ENCODE assay signal across 1 cellular context in genomic region chr4:781493-782216, GRCh38.
TF ChIP-seq lines count a peak whose summit lies in the region.

No MANE protein-coding gene starts in this region.

TF ChIP-seq in K562, 482 proteins besides CTCF, POLR2A, EP300 and RAD21 (continued from another document and continues in another):
- TF ChIP-seq ZNF518B (CRISPR knock-in tag; IDR thresholded peaks at IDR 0.05) (no peak), DACH1 (IDR thresholded peaks at IDR 0.05; ENCODE audit: partially characterized antibody) (no peak), MAFG (tag; conservative IDR thresholded peaks at IDR 0.05) (no peak), ATF6 (CRISPR knock-in tag; IDR thresholded peaks at IDR 0.05) (peak; percentile 61; the same call in 1 of the 2 replicates), CHCHD3 (CRISPR knock-in tag; IDR thresholded peaks at IDR 0.05) (no peak), HMGXB4 (CRISPR knock-in tag; IDR thresholded peaks at IDR 0.05) (no peak), NONO (IDR thresholded peaks at IDR 0.05; ENCODE audit: low read depth in 2 of 2, low read length in 1 of 2) (no peak), PRDM10 (IDR thresholded peaks at IDR 0.05; ENCODE audit: partially characterized antibody) (peak; percentile 77), ZNF764 (CRISPR knock-in tag; IDR thresholded peaks at IDR 0.05; ENCODE audit: low read depth) (no peak), USF2 (CRISPR knock-in tag; IDR thresholded peaks at IDR 0.05) (peak; percentile 100), CBFA2T3 (IDR thresholded peaks at IDR 0.05) (no peak), ELK1 (CRISPR knock-in tag; IDR thresholded peaks at IDR 0.05) (no peak), BRD4 (IDR thresholded peaks at IDR 0.05) (peak; percentile 97), FOXJ2 (tag; IDR thresholded peaks at IDR 0.05) (no peak), RUNX1 (IDR thresholded peaks at IDR 0.05; ENCODE audit: low read depth) (0 out of 2 replicates have a peak, but pooled peaks have one; percentile 42), MYBL2 (IDR thresholded peaks at IDR 0.05; ENCODE audit: low read depth) (no peak), MYBL2 (CRISPR knock-in tag; IDR thresholded peaks at IDR 0.05; ENCODE audit: borderline replicate concordance) (no peak), NFE2L1 (tag; IDR thresholded peaks at IDR 0.05; ENCODE audit: borderline replicate concordance, low read depth) (no peak), CXXC5 (CRISPR knock-in tag; IDR thresholded peaks at IDR 0.05) (peak; percentile 64), ZKSCAN3 (CRISPR knock-in tag; IDR thresholded peaks at IDR 0.05) (no peak), GTF3C2 (IDR thresholded peaks at IDR 0.05; ENCODE audit: borderline replicate concordance, extremely low read depth, insufficient read length) (no peak), SOX6 (IDR thresholded peaks at IDR 0.05) (0 out of 2 replicates have a peak, but pooled peaks have one; percentile 34), HBP1 (CRISPR knock-in tag; IDR thresholded peaks at IDR 0.05) (no peak), SRSF7 (optimal IDR thresholded peaks at IDR 0.05; ENCODE audit: low read depth, low read length) (no peak), ZNF311 (CRISPR knock-in tag; IDR thresholded peaks at IDR 0.05) (no peak), SRF (CRISPR knock-in tag; IDR thresholded peaks at IDR 0.05) (peak in 1 of 2 experiments; percentile 55; a peak in 1 of 4 replicates), ZNF778 (CRISPR knock-in tag; IDR thresholded peaks at IDR 0.05) (no peak), BCOR (IDR thresholded peaks at IDR 0.05) (no peak), HDAC3 (IDR thresholded peaks at IDR 0.05; ENCODE audit: borderline replicate concordance, partially characterized antibody) (no peak), SMC3 (conservative IDR thresholded peaks at IDR 0.05; ENCODE audit: insufficient read depth, low read depth, low read length) (no peak), ZNF354B (CRISPR knock-in tag; IDR thresholded peaks at IDR 0.05) (no peak), E2F5 (CRISPR knock-in tag; IDR thresholded peaks at IDR 0.05) (0 out of 2 replicates have a peak, but pooled peaks have one; percentile 66), ZFP1 (CRISPR knock-in tag; IDR thresholded peaks at IDR 0.05) (no peak), ZC3H8 (IDR thresholded peaks at IDR 0.05) (no peak), ZNF232 (CRISPR knock-in tag; IDR thresholded peaks at IDR 0.05) (peak; percentile 78; the same call in 1 of the 2 replicates), ZNF644 (tag; IDR thresholded peaks at IDR 0.05; ENCODE audit: low read depth) (no peak), UBTF (IDR thresholded peaks at IDR 0.05; ENCODE audit: borderline replicate concordance in 1 of 2, low read depth in 2 of 2, low read length in 2 of 2) (0 out of 4 replicates have a peak, but pooled peaks of 1 of the 2 experiments have one; percentile 32), OTX1 (CRISPR knock-in tag; IDR thresholded peaks at IDR 0.05) (no peak)
